In genomic region chrX:64204701-64205440, GRCh38 we compare ENCODE assay signal across 8 cellular contexts. TPM values are rescaled to one million over a fixed set of nuclear protein-coding genes. Genes with fewer than 3 reads are reported as not detected.
DNase-seq lines count a peak whose midpoint lies in the region; ATAC-seq and TF ChIP-seq lines count a peak whose summit lies in the region.

No MANE protein-coding gene starts in this region.

- peak overlapping the region; percentile 56; the same call in 1 of the 2 replicates for H3K9ac ChIP-seq in iPS-20b (ENCODE audit: low read depth, low read length)
- H3K9ac ChIP-seq in skeletal muscle satellite cell (ENCODE audit: low read depth, low read length) = peak overlapping the region; percentile 84

- H3K4me2 ChIP-seq in skeletal muscle satellite cell (ENCODE audit: low read length) = peak overlapping the region; percentile 92

- H3K4me3 Mint-ChIP-seq in brain = peak overlapping the region; percentile 89 to 95 (median 91)

- no peaks in the 10 kb centered on the region for H3K36me3 Mint-ChIP-seq in brain

- TF ChIP-seq POLR2A in Peyer's patch (IDR thresholded peaks at IDR 0.05) = no peak

- H3K36me3 ChIP-seq in Peyer's patch = no peaks in the 10 kb centered on the region
- no peaks in the 10 kb centered on the region for H3K36me3 ChIP-seq in iPS-20b (ENCODE audit: insufficient read depth, low read depth, low read length)
- no peaks in the 10 kb centered on the region for H3K36me3 ChIP-seq in skeletal muscle satellite cell (ENCODE audit: insufficient read depth, low read length)

- H3K27me3 ChIP-seq in Peyer's patch (no peaks in the 10 kb centered on the region), iPS-20b (ENCODE audit: insufficient read depth, low read length) (peaks cover 21% of the 10 kb centered on the region), skeletal muscle satellite cell (ENCODE audit: control insufficient read depth, insufficient read depth, low read length) (no peaks in the 10 kb centered on the region)

- peaks cover 0 to 6% (median 0%) of the 10 kb centered on the region in 5 experiments for H3K9me3 Mint-ChIP-seq in brain

- H3K27me3 Mint-ChIP-seq in brain = peaks cover 4% of the 10 kb centered on the region

- H3K27ac ChIP-seq in 22Rv1 (peak overlapping the region; percentile 78), Peyer's patch (peak overlapping the region; percentile 83 to 95 (median 90)), iPS-20b (ENCODE audit: low read length) (no peak overlapping the region)

- peak; percentile 12 for ATAC-seq in HG03025 (IDR thresholded peaks at IDR 0.05; ENCODE audit: low FRiP score, unreplicated experiment)
- ATAC-seq in GM18858 (IDR thresholded peaks at IDR 0.05; ENCODE audit: unreplicated experiment) = no peak

- H3K4me1 ChIP-seq in Peyer's patch = peaks cover 0 to 7% (median 0%) of the 10 kb centered on the region in 4 donors
- H3K4me1 ChIP-seq in iPS-20b (ENCODE audit: insufficient read depth, low read length) = no peaks in the 10 kb centered on the region
- peaks cover 18% of the 10 kb centered on the region for H3K4me1 ChIP-seq in skeletal muscle satellite cell (ENCODE audit: control insufficient read depth, insufficient read depth, low read length)

- peak; percentile 19 to 56 (median 48) for DNase-seq in Peyer's patch

- peak overlapping the region; percentile 92 to 97 (median 93) for H3K27ac Mint-ChIP-seq in brain

- TF ChIP-seq CTCF in 22Rv1 (IDR thresholded peaks at IDR 0.05) (no peak), GM12875 (IDR thresholded peaks at IDR 0.05; ENCODE audit: borderline replicate concordance, insufficient read depth, low read depth, low read length) (no peak), Peyer's patch (IDR thresholded peaks at IDR 0.05) (no peak), brain (conservative IDR thresholded peaks at IDR 0.05) (no peak)

- peaks cover 35% of the 10 kb centered on the region for H3K4me1 Mint-ChIP-seq in brain

- H3K4me3 ChIP-seq in GM12875 (ENCODE audit: low read depth, low read length) (peak overlapping the region; percentile 73), Peyer's patch (peak overlapping the region; percentile 44 to 73 (median 67)), iPS-20b (ENCODE audit: low read length) (peak overlapping the region; percentile 73), skeletal muscle satellite cell (ENCODE audit: low read length) (peak overlapping the region; percentile 74)

- peaks cover 0 to 5% (median 0%) of the 10 kb centered on the region in 4 donors for H3K9me3 ChIP-seq in Peyer's patch
- H3K9me3 ChIP-seq in iPS-20b (ENCODE audit: insufficient read depth, low read depth, low read length) = no peaks in the 10 kb centered on the region
- no peaks in the 10 kb centered on the region for H3K9me3 ChIP-seq in skeletal muscle satellite cell (replicated peaks; ENCODE audit: low read length)

RNA-seq across cellular contexts. Expression of gene AMER1, which starts 0.6 kb away (rescaled TPM):
- 1 to 10 TPM; 2.8 to 7.3 (median 6.2) TPM for total RNA-seq in Peyer's patch
- polyA plus RNA-seq in brain (ENCODE audit: insufficient read depth, low read depth, low replicate concordance) = 2.8 TPM
- total RNA-seq in skeletal muscle satellite cell (2012; rRNA removed) = 1.3 and 1.5 TPM in 2 replicates

RNA-seq across cellular contexts. Expression of gene ASB12, which starts 25.5 kb away (rescaled TPM):
- not detected for total RNA-seq in Peyer's patch
- polyA plus RNA-seq in brain (ENCODE audit: insufficient read depth, low read depth, low replicate concordance) = not detected
- total RNA-seq in skeletal muscle satellite cell (2012; rRNA removed) = under 0.01 TPM in 2 replicates
